Comparison of ENCODE assay signal across 15 cellular contexts in genomic region chr13:55410398-55411330, GRCh38.
DNase-seq lines count a peak whose midpoint lies in the region; ATAC-seq and TF ChIP-seq lines count a peak whose summit lies in the region.
"Had no signal": no experiment of that assay in that cellular context is flagged by ENCODE, and none has a peak within 500 bp of the region (broad histone marks: within the 10 kb centered on the region; RNA-seq: fewer than 3 reads in every experiment).

No MANE protein-coding gene starts in this region.

- CTCF ChIA-PET in T-cell (lab: Charles Lee) (no interaction called here), Calu3 (lab: Charles Lee) (no interaction called here)

- H3K27me3 Mint-ChIP-seq in T-cell (no peaks in the 10 kb centered on the region), Calu3 (ENCODE audit: unreplicated experiment) (no peaks in the 10 kb centered on the region)

- POLR2A ChIA-PET in T-cell (lab: Charles Lee): no interaction called here

- no peak for TF ChIP-seq POLR2A in Peyer's patch (IDR thresholded peaks at IDR 0.05)

- H3K4me3 Mint-ChIP-seq in T-cell (no peak overlapping the region), Calu3 (ENCODE audit: low read depth, unreplicated experiment) (no peak overlapping the region)
- H3K4me3 Mint-ChIP-seq: HFFc6 had no signal

- no peaks in the 10 kb centered on the region for H3K4me1 ChIP-seq in Peyer's patch

- H3K27me3 ChIP-seq in Peyer's patch: no peaks in the 10 kb centered on the region

- intact Hi-C loops in Calu3 (cut with micrococcal nuclease; ENCODE audit: unreplicated experiment): no loop called here

- H3K9me3 ChIP-seq in Peyer's patch: no peaks in the 10 kb centered on the region
- H3K9me3 ChIP-seq: SK-N-SH had no signal

- H3K4me1 Mint-ChIP-seq in T-cell: no peaks in the 10 kb centered on the region
- no peaks in the 10 kb centered on the region for H3K4me1 Mint-ChIP-seq in Calu3 (ENCODE audit: low read depth, unreplicated experiment)

- no peak for ATAC-seq in T-cell (replicated peaks in 1 of 4)

- BruUV-seq in Calu3 (replicated peaks; lab: Mats Ljungman, UMichigan): no TSS peak

- TF ChIP-seq CTCF in epithelial cell of esophagus (IDR thresholded peaks at IDR 0.05; ENCODE audit: insufficient read depth, low read depth, low read length, missing control alignments) (no peak), Calu3 (IDR thresholded peaks at IDR 0.05; ENCODE audit: unreplicated experiment) (no peak), Peyer's patch (IDR thresholded peaks at IDR 0.05) (no peak)

- no peak overlapping the region for H3K27ac ChIP-seq in Peyer's patch

- no peaks in the 10 kb centered on the region for H3K36me3 ChIP-seq in Peyer's patch

- DNase-seq in NCI-H2107 treated with DMSO at 0.1 percent for 48 hours (lab: John Stamatoyannopoulos, UW; ENCODE audit: unreplicated experiment) (peak; percentile 35), NCI-H2107 (lab: John Stamatoyannopoulos, UW) (no peak), NCI-H2171 treated with DMSO at 0.1 percent for 48 hours (lab: John Stamatoyannopoulos, UW) (peak; percentile 45), epithelial cell of esophagus (ENCODE audit: low read depth) (peak; percentile 2), nucleus accumbens (lab: John Stamatoyannopoulos, UW) (no peak), T-cell (no peak), Calu3 (no peak), Peyer's patch (no peak)
- DNase-seq: 8988T, GOT3, HFFc6, NCI-H2029, NCI-H446, Right ventricle myocardium superior, SK-N-SH had no signal

- H3K36me3 Mint-ChIP-seq in T-cell (no peaks in the 10 kb centered on the region), Calu3 (ENCODE audit: insufficient read depth, unreplicated experiment) (no peaks in the 10 kb centered on the region)

- H3K9me3 Mint-ChIP-seq in T-cell: peaks cover 8 to 19% (median 17%) of the 10 kb centered on the region in 3 donors
- peaks cover 19% of the 10 kb centered on the region for H3K9me3 Mint-ChIP-seq in Calu3 (ENCODE audit: low read depth, unreplicated experiment)

- no peak overlapping the region for H3K4me3 ChIP-seq in epithelial cell of esophagus (ENCODE audit: low read length)
- no peak overlapping the region for H3K4me3 ChIP-seq in Peyer's patch

- H3K27ac Mint-ChIP-seq in T-cell (no peak overlapping the region), Calu3 (ENCODE audit: unreplicated experiment) (no peak overlapping the region)
- H3K27ac Mint-ChIP-seq: HFFc6 had no signal

Comparison
In these comparisons a context has a peak if more than half of its experiments do, and no peak if none do; other contexts are left out.
1. DNase-seq: peak in NCI-H2107 treated with DMSO at 0.1 percent for 48 hours (single experiment), NCI-H2171 treated with DMSO at 0.1 percent for 48 hours (single experiment) and epithelial cell of esophagus (single experiment); none in NCI-H2107 (single experiment), nucleus accumbens (0 of 56), T-cell (0 of 34), Calu3 (single experiment) and Peyer's patch (0 of 3).